In the genomic region with DNA sequence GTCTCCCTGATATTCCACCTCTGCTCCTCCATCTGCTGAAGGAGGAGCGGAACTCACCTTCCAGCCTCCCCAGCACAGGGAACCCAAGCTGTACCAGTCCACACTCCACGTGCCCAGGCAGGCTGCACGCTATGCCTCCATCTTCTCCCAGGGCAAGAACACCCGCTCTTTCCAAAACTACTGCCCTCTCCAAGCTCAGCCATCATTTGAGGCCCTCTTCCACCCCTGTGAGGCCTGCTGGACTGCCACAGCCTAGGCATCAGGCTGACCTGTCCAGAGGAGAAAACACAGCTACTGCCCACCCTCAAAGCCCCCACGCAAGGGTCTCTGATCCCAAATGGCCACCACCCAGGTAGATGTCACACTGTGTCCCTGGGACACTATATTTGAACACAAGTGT, we compare ENCODE assay signal across 12 cellular contexts. TPM values are rescaled to one million over a fixed set of nuclear protein-coding genes. Genes with fewer than 3 reads are reported as not detected.
DNase-seq lines count a peak whose midpoint lies in the region; ATAC-seq, FAIRE-seq and TF ChIP-seq lines count a peak whose summit lies in the region.
"Had no signal": no experiment of that assay in that cellular context is flagged by ENCODE, and none has a peak within 500 bp of the region (broad histone marks: within the 10 kb centered on the region; RNA-seq: fewer than 3 reads in every experiment).

No MANE protein-coding gene starts in this region.

- no peak for TF ChIP-seq EP300 in transverse colon (IDR thresholded peaks at IDR 0.05; ENCODE audit: low read depth)

- no peak overlapping the region for H3K9ac ChIP-seq in astrocyte (ENCODE audit: low read length)
- H3K9ac ChIP-seq in muscle layer of colon (ENCODE audit: low read length): no peak overlapping the region
- H3K9ac ChIP-seq in PC-3 (ENCODE audit: low read length): no peak overlapping the region

- peak overlapping the region; percentile 34 for H3K4me3 Mint-ChIP-seq in astrocyte (ENCODE audit: unreplicated experiment)

- in situ Hi-C loops in transverse colon (cut with MboI; ENCODE audit: low pct_ligation_motif_present in 1 of 4, low pct_unique_long_range_greater_than_20kb in 1 of 4, low sequenced_read_pairs in 3 of 4): no loop called here

- no peak for FAIRE-seq in astrocyte (lab: Jason Lieb, UNC)
- FAIRE-seq: frontal cortex, TTC549 had no signal

- H3K27me3 ChIP-seq in astrocyte (ENCODE audit: insufficient read depth, low read length) (peaks cover 16% of the 10 kb centered on the region), muscle layer of colon (ENCODE audit: control insufficient read depth in 1 of 2, insufficient read depth in 2 of 2, low read length in 2 of 2) (no peaks in the 10 kb centered on the region), transverse colon (peaks cover 21% of the 10 kb centered on the region), PC-3 (ENCODE audit: low read length) (no peaks in the 10 kb centered on the region)

- peaks cover 10% of the 10 kb centered on the region for H3K4me1 ChIP-seq in astrocyte (ENCODE audit: insufficient read depth, low read length)
- peaks cover 24% of the 10 kb centered on the region for H3K4me1 ChIP-seq in muscle layer of colon (ENCODE audit: insufficient read depth, low read length)
- H3K4me1 ChIP-seq in transverse colon: peaks cover 6 to 29% (median 22%) of the 10 kb centered on the region in 4 donors
- peaks cover 29% of the 10 kb centered on the region for H3K4me1 ChIP-seq in PC-3 (ENCODE audit: insufficient read depth, low read length)

- H3K79me2 ChIP-seq in astrocyte (ENCODE audit: insufficient read depth, low read length): no peaks in the 10 kb centered on the region
- no peaks in the 10 kb centered on the region for H3K79me2 ChIP-seq in PC-3 (ENCODE audit: low read length)

- H2AFZ ChIP-seq in astrocyte (ENCODE audit: low read depth, low read length) (no peak overlapping the region), PC-3 (ENCODE audit: low read length) (no peak overlapping the region)

- TF ChIP-seq POLR2A in transverse colon (IDR thresholded peaks at IDR 0.05): no peak

- no TSS peak for BruUV-seq in PC-3 (replicated peaks; lab: Mats Ljungman, UMichigan)

- peaks cover 16% of the 10 kb centered on the region for H3K27me3 Mint-ChIP-seq in astrocyte (ENCODE audit: low read depth, unreplicated experiment)

- DNase-seq in activated effector memory CD4-positive, alpha-beta T cell treated with anti-CD3 and anti-CD28 coated beads, Interleukin-2, amount 50 U/mL, for 16 hours: peak; percentile 58
- DNase-seq in activated effector memory CD4-positive, alpha-beta T cell treated with Interleukin-2 at 50 U/mL for 16 hours: no peak
- DNase-seq in astrocyte (ENCODE audit: low read depth): no peak
- no peak for DNase-seq in transverse colon
- DNase-seq in PC-3: no peak
- no peak for DNase-seq in superior temporal gyrus (ENCODE audit: extremely low spot score)
- DNase-seq in 8988T: no peak
- DNase-seq: body of pancreas; stimulated activated CD4-positive, alpha-beta T cell treated with anti-CD3 and anti-CD28 coated beads, Interleukin-4, amount 100 ng/mL, for 24 hours had no signal

- H3K9me3 Mint-ChIP-seq in astrocyte (ENCODE audit: unreplicated experiment): no peaks in the 10 kb centered on the region

- H3K27ac Mint-ChIP-seq in astrocyte (ENCODE audit: unreplicated experiment): no peak overlapping the region

- CTCF ChIA-PET in PC-3 (lab: Charles Lee): no interaction called here

- H3K9me2 ChIP-seq in PC-3 (replicated peaks; ENCODE audit: low read length): no peaks in the 10 kb centered on the region

- H3K4me2 ChIP-seq in astrocyte (ENCODE audit: low read length) (no peak overlapping the region), PC-3 (ENCODE audit: low read length) (no peak overlapping the region)

- 80 to 82% methylated on average over 1 to 5 of the region's 5 CpGs for WGBS in transverse colon (ENCODE audit: low coverage in 1 of 2), 2 donors

- H3K4me1 Mint-ChIP-seq in astrocyte (ENCODE audit: low read depth, unreplicated experiment): peaks cover 8% of the 10 kb centered on the region

- TF ChIP-seq CTCF in astrocyte (IDR thresholded peaks at IDR 0.05; ENCODE audit: insufficient read depth, low read depth, low read length): no peak
- no peak for TF ChIP-seq CTCF in transverse colon (IDR thresholded peaks at IDR 0.05)
- TF ChIP-seq CTCF in PC-3 (conservative IDR thresholded peaks at IDR 0.05; ENCODE audit: low read depth, low read length): no peak

- H3K36me3 Mint-ChIP-seq in astrocyte (ENCODE audit: low read depth, unreplicated experiment): peaks cover 2% of the 10 kb centered on the region

- H3K36me3 ChIP-seq in astrocyte (ENCODE audit: insufficient read depth, low read length) (no peaks in the 10 kb centered on the region), muscle layer of colon (ENCODE audit: insufficient read depth, low read length) (no peaks in the 10 kb centered on the region), transverse colon (no peaks in the 10 kb centered on the region), PC-3 (ENCODE audit: low read depth, low read length) (no peaks in the 10 kb centered on the region)

- POLR2A ChIA-PET in PC-3 (lab: Charles Lee; ENCODE audit: unreplicated experiment): no interaction called here

- intact Hi-C loops in transverse colon (cut with DNase I; ENCODE audit: low total_unique reads) (no loop called here), PC-3 (cut with micrococcal nuclease) (no loop called here)

- H3F3A ChIP-seq in PC-3 (ENCODE audit: low read length, unreplicated experiment): peaks cover 7% of the 10 kb centered on the region

- no peak overlapping the region for H3K27ac ChIP-seq in astrocyte (ENCODE audit: low read depth, low read length)
- H3K27ac ChIP-seq in muscle layer of colon (ENCODE audit: low read depth, low read length): peak overlapping the region; percentile 21
- peak overlapping the region; percentile 72 to 83 (median 76) for H3K27ac ChIP-seq in transverse colon
- no peak overlapping the region for H3K27ac ChIP-seq in PC-3 (ENCODE audit: low read length)

- H3K4me3 ChIP-seq in astrocyte (ENCODE audit: insufficient read depth, low read depth, low read length) (no peak overlapping the region), muscle layer of colon (ENCODE audit: low read depth in 1 of 2, low read length in 2 of 2) (peak overlapping the region in 1 of 2 donors; percentile 77), transverse colon (peak overlapping the region in 1 of 4 donors; percentile 66), PC-3 (ENCODE audit: low read length) (no peak overlapping the region)

- H3K9me3 ChIP-seq in astrocyte (ENCODE audit: insufficient read depth, low read depth, low read length): no peaks in the 10 kb centered on the region
- no peaks in the 10 kb centered on the region for H3K9me3 ChIP-seq in muscle layer of colon (ENCODE audit: low read length)
- no peaks in the 10 kb centered on the region for H3K9me3 ChIP-seq in transverse colon
- no peaks in the 10 kb centered on the region for H3K9me3 ChIP-seq in PC-3 (ENCODE audit: low read length)
- H3K9me3 ChIP-seq: body of pancreas had no signal

- H4K20me1 ChIP-seq in astrocyte (ENCODE audit: insufficient read depth, low read length) (no peaks in the 10 kb centered on the region), PC-3 (ENCODE audit: low read length) (no peaks in the 10 kb centered on the region)

- no peak for ATAC-seq in PC-3
- ATAC-seq: body of pancreas had no signal

RNA-seq across cellular contexts. Expression of a gene that starts 1.8 kb away (rescaled TPM):
- total RNA-seq in astrocyte (3.1 and 4.2 TPM in 2 replicates), transverse colon (10 to 100 TPM in 3 of 4 donors, 1 to 10 TPM in 1; 6.6 to 15.3 (median 11.7) TPM), PC-3 (2014; rRNA removed) (11.3 and 12.4 TPM in 2 replicates)

Comparison
In these comparisons a context has a peak if more than half of its experiments do, and no peak if none do; other contexts are left out.
1. H3K27ac ChIP-seq: peak in muscle layer of colon (single experiment) and transverse colon (4 of 4); none in astrocyte (single experiment) and PC-3 (single experiment).